Comparison of ENCODE assay signal across 23 cellular contexts in genomic region chr10:6228647-6229046, GRCh38. TPM values are rescaled to one million over a fixed set of nuclear protein-coding genes. Genes with fewer than 3 reads are reported as not detected.
DNase-seq lines count a peak whose midpoint lies in the region; ATAC-seq and TF ChIP-seq lines count a peak whose summit lies in the region.
"Had no signal": no experiment of that assay in that cellular context is flagged by ENCODE, and none has a peak within 500 bp of the region (broad histone marks: within the 10 kb centered on the region; RNA-seq: fewer than 3 reads in every experiment).

No MANE protein-coding gene starts in this region.

- in situ Hi-C loops in IMR-90 (cut with MboI; ENCODE audit: low sequenced_read_pairs), result loop anchor here (10.0 to 25.0 kb wide), 2 partner anchors 166 to 509 kb away; no protein-coding TSS in a partner anchor

- no peaks in the 10 kb centered on the region for H3K27me3 Mint-ChIP-seq in nephron (ENCODE audit: low read depth)
- H3K27me3 Mint-ChIP-seq: activated naive CD8-positive, alpha-beta T cell treated with anti-CD3 and anti-CD28 coated beads for 36 hours had no signal

- H2BK15ac ChIP-seq in IMR-90 (ENCODE audit: low read depth, low read length), result no peak overlapping the region

- H4K8ac ChIP-seq in IMR-90 (ENCODE audit: low read depth in 2 of 2, low read length in 2 of 2), result no peak overlapping the region

- H3K79me1 ChIP-seq in IMR-90 (ENCODE audit: low read depth in 1 of 2, low read length in 2 of 2), result peaks cover 31 to 69% of the 10 kb centered on the region in 2 experiments

- H3K23ac ChIP-seq in IMR-90 (ENCODE audit: low read depth, low read length), result no peak overlapping the region

- TF ChIP-seq POLR2A in IMR-90 (IDR thresholded peaks at IDR 0.05; ENCODE audit: low read depth, low read length), result no peak
- TF ChIP-seq POLR2A in lower leg skin (IDR thresholded peaks at IDR 0.05), result no peak

- no peak overlapping the region for H2AFZ ChIP-seq in IMR-90 (replicated peaks; ENCODE audit: low read length, poor library complexity)

- H2AK5ac ChIP-seq in IMR-90 (ENCODE audit: low read depth, low read length), result no peak overlapping the region

- peak overlapping the region; percentile 33 for H2AK9ac ChIP-seq in IMR-90 (replicated peaks; ENCODE audit: low read depth, low read length, poor library complexity)

- H3K56ac ChIP-seq in IMR-90 (ENCODE audit: extremely low read depth, insufficient read depth, low read length), result no peak overlapping the region

- H3K36me3 ChIP-seq in BLaER1 (peaks cover 100% of the 10 kb centered on the region), IMR-90 (ENCODE audit: control insufficient read depth, insufficient read depth, low read length) (peaks cover 91% of the 10 kb centered on the region)
- peaks cover 70% of the 10 kb centered on the region for H3K36me3 ChIP-seq in effector memory CD4-positive, alpha-beta T cell (ENCODE audit: control insufficient read depth, insufficient read depth, low read length)

- H3K9me1 ChIP-seq in IMR-90 (ENCODE audit: insufficient read depth, low read length), result no peaks in the 10 kb centered on the region

- POLR2A ChIA-PET in IMR-90 (lab: Charles Lee; ENCODE audit: unreplicated experiment), result no interaction called here

- H4K20me1 ChIP-seq in BLaER1 (peaks cover 81% of the 10 kb centered on the region), IMR-90 (ENCODE audit: insufficient read depth, low read length) (peaks cover 33% of the 10 kb centered on the region)

- H2BK120ac ChIP-seq in IMR-90 (ENCODE audit: low read depth, low read length), result no peak overlapping the region

- no peak for TF ChIP-seq RAD21 in IMR-90 (IDR thresholded peaks at IDR 0.05; ENCODE audit: low read length)

- dilution Hi-C loops in IMR-90 (cut with HindIII; ENCODE audit: low sequenced_read_pairs, unreplicated experiment), result no loop called here

- ATAC-seq in IMR-90 (ENCODE audit: low read depth), result no peak
- ATAC-seq in GM18511 (IDR thresholded peaks at IDR 0.05; ENCODE audit: unreplicated experiment), result no peak

- H3K9me3 ChIP-seq in BLaER1, result no peaks in the 10 kb centered on the region
- H3K9me3 ChIP-seq in IMR-90 (ENCODE audit: control insufficient read depth, insufficient read depth, low read length), result no peaks in the 10 kb centered on the region
- no peaks in the 10 kb centered on the region for H3K9me3 ChIP-seq in effector memory CD4-positive, alpha-beta T cell (ENCODE audit: control insufficient read depth, low read length)
- H3K9me3 ChIP-seq: tibial artery had no signal

- H3K14ac ChIP-seq in IMR-90 (replicated peaks; ENCODE audit: low read depth, low read length), result no peak overlapping the region

- intact Hi-C loops in IMR-90 (cut with micrococcal nuclease), result no loop called here
- intact Hi-C loops in lower leg skin (cut with DNase I; ENCODE audit: low total_unique reads), result no loop called here

- DNase-seq in IMR-90, result no peak
- DNase-seq in fibroblast of the aortic adventitia (ENCODE audit: low read depth), result peak; percentile 54
- DNase-seq in effector memory CD4-positive, alpha-beta T cell, result no peak
- no peak for DNase-seq in lower leg skin (ENCODE audit: low spot score in 2 of 2)
- DNase-seq: activated CD4-positive, alpha-beta T cell treated with anti-CD3 and anti-CD28 coated beads, Interleukin-2, amount 50 U/mL, for 4 hours; activated naive CD8-positive, alpha-beta T cell treated with anti-CD3 and anti-CD28 coated beads for 36 hours; cortex of kidney; DMS79; GOT3; KG1; NCI-H187 treated with DMSO at 0.1 percent for 48 hours; NCI-H2227 treated with DMSO at 0.1 percent for 48 hours; NCI-H82; nephron progenitor cell; OCI-M1; SIG-M5; stimulated activated CD4-positive, alpha-beta T cell treated with anti-CD3 and anti-CD28 coated beads, Interleukin-1b, Interleukin-23, amount 100 ng/mL, for 48 hours; stimulated activated naive CD4-positive, alpha-beta T cell treated with Interleukin-2 at 50 U/mL for 16 hours; tibial artery had no signal

- no peak overlapping the region for H2BK20ac ChIP-seq in IMR-90 (ENCODE audit: low read depth, low read length)

- H2BK5ac ChIP-seq in IMR-90 (ENCODE audit: low read depth, low read length, poor library complexity, severe bottlenecking), result no peak overlapping the region

- H3K27ac ChIP-seq in BLaER1 (0 out of 2 replicates have a peak overlapping the region, but pooled peaks have one; percentile 7), IMR-90 (ENCODE audit: insufficient read depth, low read length) (no peak overlapping the region)
- no peak overlapping the region for H3K27ac ChIP-seq in effector memory CD4-positive, alpha-beta T cell (ENCODE audit: insufficient read depth, low read length, poor library complexity, severe bottlenecking)
- H3K27ac ChIP-seq: tibial artery had no signal

- no peak overlapping the region for H3K4ac ChIP-seq in IMR-90 (ENCODE audit: low read depth, low read length)

- H3K9ac ChIP-seq in BLaER1 (no peak overlapping the region), IMR-90 (ENCODE audit: low read depth, low read length) (no peak overlapping the region)

- CTCF ChIA-PET in IMR-90 (lab: Yijun Ruan, JAX), result no interaction called here

- H3K18ac ChIP-seq in IMR-90 (ENCODE audit: low read depth, low read length), result no peak overlapping the region

- no TSS peak for BruUV-seq in IMR-90 (replicated peaks; lab: Mats Ljungman, UMichigan)

- H3K9me3 Mint-ChIP-seq in nephron, result no peaks in the 10 kb centered on the region
- H3K9me3 Mint-ChIP-seq: activated naive CD8-positive, alpha-beta T cell treated with anti-CD3 and anti-CD28 coated beads for 36 hours; nephron progenitor cell; T-helper 1 cell treated with Interleukin-12 subunit alpha and Interleukin-12 subunit beta and Interleukin-4 antibody, amounts not matched to agents 30 μg/mL and 1 μg/mL, for 36 hours had no signal

- H3K4me2 ChIP-seq in BLaER1, result no peak overlapping the region
- H3K4me2 ChIP-seq in IMR-90 (ENCODE audit: low read depth, low read length), result no peak overlapping the region

- peaks cover 16% of the 10 kb centered on the region for H3K4me1 Mint-ChIP-seq in nephron
- H3K4me1 Mint-ChIP-seq: nephron progenitor cell had no signal

- peak overlapping the region; percentile 87 to 96 (median 95) for H3K27ac Mint-ChIP-seq in nephron
- H3K27ac Mint-ChIP-seq: activated naive CD8-positive, alpha-beta T cell treated with anti-CD3 and anti-CD28 coated beads for 36 hours; T-helper 1 cell treated with Interleukin-12 subunit alpha and Interleukin-12 subunit beta and Interleukin-4 antibody, amounts not matched to agents 30 μg/mL and 1 μg/mL, for 36 hours had no signal

- TF ChIP-seq CTCF in IMR-90 (conservative IDR thresholded peaks at IDR 0.05; ENCODE audit: low read depth, low read length) (no peak), fibroblast of the aortic adventitia (IDR thresholded peaks at IDR 0.05; ENCODE audit: insufficient read depth, low read length) (no peak), nephron (IDR thresholded peaks at IDR 0.05; ENCODE audit: unreplicated experiment in 3 of 3) (no peak), lower leg skin (IDR thresholded peaks at IDR 0.05) (no peak)

- no peak overlapping the region for H3K4me3 Mint-ChIP-seq in nephron
- H3K4me3 Mint-ChIP-seq: activated naive CD8-positive, alpha-beta T cell treated with anti-CD3 and anti-CD28 coated beads for 36 hours; nephron progenitor cell; T-helper 1 cell treated with Interleukin-12 subunit alpha and Interleukin-12 subunit beta and Interleukin-4 antibody, amounts not matched to agents 30 μg/mL and 1 μg/mL, for 36 hours had no signal

- H3K4me3 ChIP-seq in BLaER1, result no peak overlapping the region
- H3K4me3 ChIP-seq in IMR-90 (ENCODE audit: insufficient read depth, low read depth, low read length), result no peak overlapping the region
- no peak overlapping the region for H3K4me3 ChIP-seq in fibroblast of the aortic adventitia (ENCODE audit: low read depth, low read length)
- no peak overlapping the region for H3K4me3 ChIP-seq in effector memory CD4-positive, alpha-beta T cell (ENCODE audit: insufficient read depth, low read depth, low read length, poor library complexity, severe bottlenecking)
- no peak overlapping the region for H3K4me3 ChIP-seq in lower leg skin (ENCODE audit: low read depth, poor library complexity, severe bottlenecking)
- H3K4me3 ChIP-seq: tibial artery had no signal

- peaks cover 74% of the 10 kb centered on the region for H3K36me3 Mint-ChIP-seq in nephron (ENCODE audit: low read depth)

- H4K5ac ChIP-seq in IMR-90 (ENCODE audit: low read depth, low read length), result no peak overlapping the region

- no peaks in the 10 kb centered on the region for H3K27me3 ChIP-seq in BLaER1
- H3K27me3 ChIP-seq in IMR-90 (ENCODE audit: control insufficient read depth, insufficient read depth, low read length), result no peaks in the 10 kb centered on the region
- H3K27me3 ChIP-seq in effector memory CD4-positive, alpha-beta T cell (replicated peaks; ENCODE audit: control insufficient read depth, insufficient read depth, low read length, poor library complexity, severe bottlenecking), result no peaks in the 10 kb centered on the region
- H3K27me3 ChIP-seq: tibial artery had no signal

- H3K4me1 ChIP-seq in BLaER1, result peaks cover 12% of the 10 kb centered on the region; the same call in 1 of the 2 replicates
- no peaks in the 10 kb centered on the region for H3K4me1 ChIP-seq in IMR-90 (ENCODE audit: control insufficient read depth, insufficient read depth, low read length)
- no peaks in the 10 kb centered on the region for H3K4me1 ChIP-seq in effector memory CD4-positive, alpha-beta T cell (ENCODE audit: control insufficient read depth, insufficient read depth, low read length, poor library complexity, severe bottlenecking)

- H4K91ac ChIP-seq in IMR-90 (ENCODE audit: insufficient read depth, low read depth, low read length), result no peak overlapping the region

- 89% methylated on average over 3 of the region's 5 CpGs; no CpG with 5 or more reads in 1 of the 2 experiments for WGBS in IMR-90 (ENCODE audit: extremely low coverage in 2 of 2, insufficient read length in 1 of 2), 2 experiments
- WGBS in lower leg skin, 2 donors, result 63 to 64% methylated on average over 5 of the region's 5 CpGs

TF ChIP-seq in IMR-90, 13 proteins besides CTCF, POLR2A, EP300 and RAD21:
- TF ChIP-seq MXI1 (IDR thresholded peaks at IDR 0.05; ENCODE audit: borderline replicate concordance, low read depth, low read length) (no peak), BHLHE40 (IDR thresholded peaks at IDR 0.05; ENCODE audit: low read depth, low read length) (no peak)
TF ChIP-seq in IMR-90: peak in this region for 0.

RNA-seq across cellular contexts. Expression of gene PFKFB3, which starts 25.9 kb away (rescaled TPM):
- 26.9 and 34.1 TPM in 2 replicates for total RNA-seq in IMR-90 (2012; rRNA removed)
- polyA plus RNA-seq in IMR-90 (2012; rRNA removed), result 45.5 and 51.3 TPM in 2 replicates
- polyA plus RNA-seq in IMR-90 (2012; cell fraction: cytosol; rRNA removed), result 35.6 and 39.8 TPM in 2 replicates
- 86.2 and 130 TPM in 2 replicates for polyA plus RNA-seq in IMR-90 (2012; cell fraction: nucleus; rRNA removed; ENCODE audit: low replicate concordance)
- 9.4 and 23.0 TPM in 2 replicates for total RNA-seq in fibroblast of the aortic adventitia (ENCODE audit: low replicate concordance)
- total RNA-seq in lower leg skin, result 10 to 100 TPM; 56.4 to 77.4 (median 69.2) TPM
